9 cellular contexts compared by ENCODE assay signal in the genomic region with DNA sequence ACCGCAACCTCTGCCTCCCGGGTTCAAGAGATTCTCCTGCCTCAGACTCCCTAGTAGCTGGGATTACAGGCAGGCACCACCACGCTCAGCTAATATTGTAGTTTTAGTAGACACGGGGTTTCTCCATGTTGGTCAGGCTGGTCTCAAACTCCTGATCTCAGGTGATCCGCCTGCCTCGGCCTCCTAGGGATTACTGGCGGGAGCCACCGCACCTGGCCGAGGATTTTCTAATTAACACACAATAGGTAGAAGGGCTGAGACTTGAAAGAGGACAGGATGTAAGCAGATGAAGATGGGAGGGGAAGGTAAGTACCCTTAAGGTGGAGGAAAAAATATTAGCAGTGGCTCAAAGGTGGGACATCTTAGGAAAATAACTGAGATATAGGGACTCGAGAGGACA. TPM values are rescaled to one million over a fixed set of nuclear protein-coding genes. Genes with fewer than 3 reads are reported as not detected.
DNase-seq lines count a peak whose midpoint lies in the region; ATAC-seq and TF ChIP-seq lines count a peak whose summit lies in the region.
"Not testable (repeated sequence)": the region's sequence is repeated elsewhere in the genome, so short reads cannot be mapped to it uniquely, and the experiment has no call there.
"Had no signal": no experiment of that assay in that cellular context is flagged by ENCODE, and none has a peak within 500 bp of the region (broad histone marks: within the 10 kb centered on the region; RNA-seq: fewer than 3 reads in every experiment).

No MANE protein-coding gene starts in this region.

- H3K9ac ChIP-seq in PC-3 (ENCODE audit: low read length); iPS-18a (ENCODE audit: low read length): not testable (repeated sequence)

- DNase-seq in CD8-positive, alpha-beta T cell; HFFc6; PC-3; activated T-cell treated with anti-CD3 and anti-CD28 coated beads, Interleukin-2, amount 50 U/mL, for 72 hours; MCF 10A (ENCODE audit: unreplicated experiment); nephron progenitor cell: not testable (repeated sequence)

- intact Hi-C loops in CD8-positive, alpha-beta T cell (cut with DNase I, micrococcal nuclease): loop anchor here in 1 of 2 experiments (5.0 kb wide), 1 partner anchor 41 kb away; no protein-coding TSS in a partner anchor
- intact Hi-C loops in PC-3 (cut with micrococcal nuclease); MCF 10A (cut with micrococcal nuclease): not testable (repeated sequence)

- not testable (repeated sequence) for BruUV-seq in PC-3 (replicated peaks; lab: Mats Ljungman, UMichigan); MCF 10A (replicated peaks; lab: Mats Ljungman, UMichigan)

- peaks cover 46% of the 10 kb centered on the region for H3K4me1 ChIP-seq in CD8-positive, alpha-beta T cell (ENCODE audit: insufficient read depth, low read length)
- not testable (repeated sequence) for H3K4me1 ChIP-seq in PC-3 (ENCODE audit: insufficient read depth, low read length)
- peaks cover 22% of the 10 kb centered on the region for H3K4me1 ChIP-seq in iPS-18a (ENCODE audit: control insufficient read depth, low read depth, low read length)

- not testable (repeated sequence) for ATAC-seq in CD8-positive, alpha-beta T cell; PC-3; activated T-cell treated with anti-CD3 and anti-CD28 coated beads, Interleukin-2, amount 50 U/mL, for 72 hours (replicated peaks in 1 of 2)

- H3K27me3 Mint-ChIP-seq in CD8-positive, alpha-beta T cell (ENCODE audit: low read depth); HFFc6 (ENCODE audit: insufficient read depth); activated T-cell treated with anti-CD3 and anti-CD28 coated beads, Interleukin-2, amount 50 U/mL, for 72 hours (ENCODE audit: low read depth); MCF 10A (ENCODE audit: insufficient read depth, unreplicated experiment); nephron progenitor cell (ENCODE audit: low read depth, poor library complexity): not testable (repeated sequence)

- peaks cover 34% of the 10 kb centered on the region for H4K20me1 ChIP-seq in PC-3 (ENCODE audit: low read length)

- H3K27ac Mint-ChIP-seq in CD8-positive, alpha-beta T cell: peak overlapping the region; percentile 56
- H3K27ac Mint-ChIP-seq in HFFc6 (0 out of 2 replicates have a peak overlapping the region, but pooled peaks have one; percentile 3), MCF 10A (ENCODE audit: low read depth, unreplicated experiment) (peak overlapping the region; percentile 72), nephron progenitor cell (peak overlapping the region; percentile 90)
- H3K27ac Mint-ChIP-seq in activated T-cell treated with anti-CD3 and anti-CD28 coated beads, Interleukin-2, amount 50 U/mL, for 72 hours: not testable (repeated sequence)

- not testable (repeated sequence) for H3K9me2 ChIP-seq in PC-3 (replicated peaks; ENCODE audit: low read length)

- H3K36me3 Mint-ChIP-seq in CD8-positive, alpha-beta T cell: peaks cover 19% of the 10 kb centered on the region
- not testable (repeated sequence) for H3K36me3 Mint-ChIP-seq in HFFc6 (ENCODE audit: low read depth); activated T-cell treated with anti-CD3 and anti-CD28 coated beads, Interleukin-2, amount 50 U/mL, for 72 hours (ENCODE audit: insufficient read depth in 2 of 2); MCF 10A (ENCODE audit: insufficient read depth, unreplicated experiment); nephron progenitor cell (ENCODE audit: low read depth)

- not testable (repeated sequence) for H3K36me3 ChIP-seq in CD8-positive, alpha-beta T cell (ENCODE audit: insufficient read depth, low read length); PC-3 (ENCODE audit: low read depth, low read length); iPS-18a (ENCODE audit: control insufficient read depth, low read depth, low read length)

- H3K4me3 ChIP-seq in CD8-positive, alpha-beta T cell (ENCODE audit: low read depth, low read length); PC-3 (ENCODE audit: low read length): not testable (repeated sequence)
- peak overlapping the region; percentile 34 for H3K4me3 ChIP-seq in iPS-18a (ENCODE audit: low read length)

- CTCF ChIA-PET in CD8-positive, alpha-beta T cell (lab: Charles Lee); PC-3 (lab: Charles Lee); MCF 10A (lab: Yijun Ruan, JAX): not testable (repeated sequence)

- POLR2A ChIA-PET in CD8-positive, alpha-beta T cell (lab: Charles Lee); PC-3 (lab: Charles Lee; ENCODE audit: unreplicated experiment): not testable (repeated sequence)
- POLR2A ChIA-PET in MCF 10A (lab: Yijun Ruan, JAX): interaction anchor here (0.6 to 1.2 kb wide), 3 partner anchors 39 to 375 kb away, joined by 3 to 4 read pairs (median 3); no protein-coding TSS in a partner anchor

- peak overlapping the region; percentile 82 for H3K4me3 Mint-ChIP-seq in CD8-positive, alpha-beta T cell
- not testable (repeated sequence) for H3K4me3 Mint-ChIP-seq in HFFc6; MCF 10A (ENCODE audit: unreplicated experiment)
- peak overlapping the region; percentile 42 to 86 for H3K4me3 Mint-ChIP-seq in activated T-cell treated with anti-CD3 and anti-CD28 coated beads, Interleukin-2, amount 50 U/mL, for 72 hours
- peak overlapping the region; percentile 59 for H3K4me3 Mint-ChIP-seq in nephron progenitor cell

- not testable (repeated sequence) for H3K27me3 ChIP-seq in CD8-positive, alpha-beta T cell (ENCODE audit: insufficient read depth, low read length); PC-3 (ENCODE audit: low read length); iPS-18a (ENCODE audit: control insufficient read depth, insufficient read depth, low read length)

- not testable (repeated sequence) for H3F3A ChIP-seq in PC-3 (ENCODE audit: low read length, unreplicated experiment)

- H3K9me3 Mint-ChIP-seq in CD8-positive, alpha-beta T cell; HFFc6; activated T-cell treated with anti-CD3 and anti-CD28 coated beads, Interleukin-2, amount 50 U/mL, for 72 hours; MCF 10A (ENCODE audit: unreplicated experiment); nephron progenitor cell: not testable (repeated sequence)

- not testable (repeated sequence) for H2AFZ ChIP-seq in PC-3 (ENCODE audit: low read length)

- not testable (repeated sequence) for H3K27ac ChIP-seq in CD8-positive, alpha-beta T cell (ENCODE audit: low read depth, low read length); PC-3 (ENCODE audit: low read length); iPS-18a (ENCODE audit: low read length)

- peaks cover 94% of the 10 kb centered on the region for H3K79me2 ChIP-seq in PC-3 (ENCODE audit: low read length)

- peaks cover 67% of the 10 kb centered on the region for H3K4me1 Mint-ChIP-seq in CD8-positive, alpha-beta T cell (ENCODE audit: low read depth)
- H3K4me1 Mint-ChIP-seq in HFFc6 (ENCODE audit: low read depth) (peaks cover 42% of the 10 kb centered on the region), MCF 10A (ENCODE audit: insufficient read depth, unreplicated experiment) (peaks cover 29% of the 10 kb centered on the region), nephron progenitor cell (peaks cover 45% of the 10 kb centered on the region)
- peaks cover 67% of the 10 kb centered on the region for H3K4me1 Mint-ChIP-seq in activated T-cell treated with anti-CD3 and anti-CD28 coated beads, Interleukin-2, amount 50 U/mL, for 72 hours (ENCODE audit: low read depth)

- H3K4me2 ChIP-seq in PC-3 (ENCODE audit: low read length): peak overlapping the region; percentile 8; the same call in 1 of the 2 replicates

- not testable (repeated sequence) for TF ChIP-seq CTCF in CD8-positive, alpha-beta T cell (IDR thresholded peaks at IDR 0.05); HFFc6 (IDR thresholded peaks at IDR 0.05); PC-3 (conservative IDR thresholded peaks at IDR 0.05; ENCODE audit: low read depth, low read length); MCF 10A (IDR thresholded peaks at IDR 0.05; ENCODE audit: unreplicated experiment); nephron progenitor cell (IDR thresholded peaks at IDR 0.05)

- not testable (repeated sequence) for H3K9me3 ChIP-seq in CD8-positive, alpha-beta T cell (ENCODE audit: low read length); PC-3 (ENCODE audit: low read length); iPS-18a (ENCODE audit: control insufficient read depth, low read depth, low read length)

RNA-seq across cellular contexts. Expression of a gene that starts 3.2 kb away (rescaled TPM):
- total RNA-seq in CD8-positive, alpha-beta T cell: 10 to 100 TPM; 55.8 to 55.9 TPM
- total RNA-seq in HFFc6 (2021; fragmentation: NEBNext Ultra II Directional; extraction: Animal tissue kit (Norgen Biotek cat#: 25700)): 10 to 100 TPM; 16.9 to 20.2 (median 18.0) TPM
- total RNA-seq in PC-3 (2014; rRNA removed) (14.6 and 21.8 TPM in 2 replicates), MCF 10A (2022) (32.9 and 33.0 TPM in 2 replicates)
- total RNA-seq in activated T-cell treated with anti-CD3 and anti-CD28 coated beads, Interleukin-2, amount 50 U/mL, for 72 hours: 10 to 100 TPM; 38.2 to 42.6 TPM

RNA-seq across cellular contexts. Expression of a gene that starts 41.2 kb away (rescaled TPM):
- total RNA-seq in CD8-positive, alpha-beta T cell: not detected
- not detected for total RNA-seq in HFFc6 (2021; fragmentation: NEBNext Ultra II Directional; extraction: Animal tissue kit (Norgen Biotek cat#: 25700))
- not detected in 2 replicates for total RNA-seq in PC-3 (2014; rRNA removed)
- under 1 TPM; 0.09 to 0.12 TPM for total RNA-seq in activated T-cell treated with anti-CD3 and anti-CD28 coated beads, Interleukin-2, amount 50 U/mL, for 72 hours
- total RNA-seq in MCF 10A (2022): not detected in 2 replicates
- total RNA-seq: activated CD4-positive, alpha-beta memory T cell treated with anti-CD3 and anti-CD28 coated beads for 36 hours; osteoblast had no signal
